ENCODE assay signal across 1 cellular context in genomic region chr12:130874696-130875095, GRCh38.
TF ChIP-seq lines count a peak whose summit lies in the region.

No MANE protein-coding gene starts in this region.

TF ChIP-seq in WTC11, 78 proteins besides CTCF, POLR2A, EP300 and RAD21 (continued from another document):
- TF ChIP-seq, protein P1, sequence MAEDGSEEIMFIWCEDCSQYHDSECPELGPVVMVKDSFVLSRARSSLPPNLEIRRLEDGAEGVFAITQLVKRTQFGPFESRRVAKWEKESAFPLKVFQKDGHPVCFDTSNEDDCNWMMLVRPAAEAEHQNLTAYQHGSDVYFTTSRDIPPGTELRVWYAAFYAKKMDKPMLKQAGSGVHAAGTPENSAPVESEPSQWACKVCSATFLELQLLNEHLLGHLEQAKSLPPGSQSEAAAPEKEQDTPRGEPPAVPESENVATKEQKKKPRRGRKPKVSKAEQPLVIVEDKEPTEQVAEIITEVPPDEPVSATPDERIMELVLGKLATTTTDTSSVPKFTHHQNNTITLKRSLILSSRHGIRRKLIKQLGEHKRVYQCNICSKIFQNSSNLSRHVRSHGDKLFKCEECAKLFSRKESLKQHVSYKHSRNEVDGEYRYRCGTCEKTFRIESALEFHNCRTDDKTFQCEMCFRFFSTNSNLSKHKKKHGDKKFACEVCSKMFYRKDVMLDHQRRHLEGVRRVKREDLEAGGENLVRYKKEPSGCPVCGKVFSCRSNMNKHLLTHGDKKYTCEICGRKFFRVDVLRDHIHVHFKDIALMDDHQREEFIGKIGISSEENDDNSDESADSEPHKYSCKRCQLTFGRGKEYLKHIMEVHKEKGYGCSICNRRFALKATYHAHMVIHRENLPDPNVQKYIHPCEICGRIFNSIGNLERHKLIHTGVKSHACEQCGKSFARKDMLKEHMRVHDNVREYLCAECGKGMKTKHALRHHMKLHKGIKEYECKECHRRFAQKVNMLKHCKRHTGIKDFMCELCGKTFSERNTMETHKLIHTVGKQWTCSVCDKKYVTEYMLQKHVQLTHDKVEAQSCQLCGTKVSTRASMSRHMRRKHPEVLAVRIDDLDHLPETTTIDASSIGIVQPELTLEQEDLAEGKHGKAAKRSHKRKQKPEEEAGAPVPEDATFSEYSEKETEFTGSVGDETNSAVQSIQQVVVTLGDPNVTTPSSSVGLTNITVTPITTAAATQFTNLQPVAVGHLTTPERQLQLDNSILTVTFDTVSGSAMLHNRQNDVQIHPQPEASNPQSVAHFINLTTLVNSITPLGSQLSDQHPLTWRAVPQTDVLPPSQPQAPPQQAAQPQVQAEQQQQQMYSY (CRISPR knock-in tag; IDR thresholded peaks at IDR 0.05), result no peak
- no peak for TF ChIP-seq PRRX2 (CRISPR knock-in tag; IDR thresholded peaks at IDR 0.05)
